ENCODE assay signal across 1 cellular context in the genomic region with DNA sequence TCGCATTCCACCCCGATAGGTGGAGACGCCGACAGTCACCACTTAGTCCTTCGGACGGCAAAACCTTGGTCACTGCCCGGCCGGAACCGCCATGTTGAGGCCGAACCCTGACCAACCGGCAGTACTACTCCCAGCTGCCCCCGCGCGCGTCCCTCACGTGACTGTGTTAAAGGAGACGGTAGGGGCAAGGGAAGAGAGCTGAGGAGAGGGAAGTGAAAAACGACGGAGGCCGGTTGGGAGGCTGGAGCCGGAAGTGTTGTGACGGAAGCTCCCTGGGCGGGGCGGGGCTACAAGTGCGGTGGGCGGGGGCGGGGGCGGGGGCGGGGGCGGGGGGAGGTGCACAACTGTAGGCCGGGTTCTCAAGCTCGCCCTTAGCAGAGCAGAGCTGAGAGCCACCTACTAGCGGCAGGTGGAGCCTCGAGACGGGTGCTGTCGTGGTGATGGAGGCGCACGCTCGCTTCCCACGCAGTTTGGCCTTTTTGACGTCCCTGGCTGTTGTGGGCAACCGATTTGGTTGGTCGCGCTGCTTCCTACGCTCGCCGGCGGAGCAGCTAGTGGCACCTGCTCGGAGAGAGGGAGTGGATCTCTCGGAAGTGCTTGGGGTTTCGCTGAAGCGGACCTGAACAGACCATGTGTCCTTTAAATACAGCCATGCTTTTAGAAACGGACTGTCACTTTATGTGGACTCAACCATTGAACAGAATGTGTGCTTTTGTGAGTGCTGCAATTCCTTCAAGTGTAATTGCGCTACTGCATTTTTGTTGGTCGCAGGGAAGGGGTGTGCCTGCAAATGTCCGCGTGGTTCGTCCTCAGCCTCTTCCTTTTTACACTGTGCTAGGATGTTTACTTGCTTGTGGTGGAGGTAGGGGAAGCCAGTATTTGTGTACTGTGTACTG.
TF ChIP-seq lines count a peak whose summit lies in the region.

A gene with protein sequence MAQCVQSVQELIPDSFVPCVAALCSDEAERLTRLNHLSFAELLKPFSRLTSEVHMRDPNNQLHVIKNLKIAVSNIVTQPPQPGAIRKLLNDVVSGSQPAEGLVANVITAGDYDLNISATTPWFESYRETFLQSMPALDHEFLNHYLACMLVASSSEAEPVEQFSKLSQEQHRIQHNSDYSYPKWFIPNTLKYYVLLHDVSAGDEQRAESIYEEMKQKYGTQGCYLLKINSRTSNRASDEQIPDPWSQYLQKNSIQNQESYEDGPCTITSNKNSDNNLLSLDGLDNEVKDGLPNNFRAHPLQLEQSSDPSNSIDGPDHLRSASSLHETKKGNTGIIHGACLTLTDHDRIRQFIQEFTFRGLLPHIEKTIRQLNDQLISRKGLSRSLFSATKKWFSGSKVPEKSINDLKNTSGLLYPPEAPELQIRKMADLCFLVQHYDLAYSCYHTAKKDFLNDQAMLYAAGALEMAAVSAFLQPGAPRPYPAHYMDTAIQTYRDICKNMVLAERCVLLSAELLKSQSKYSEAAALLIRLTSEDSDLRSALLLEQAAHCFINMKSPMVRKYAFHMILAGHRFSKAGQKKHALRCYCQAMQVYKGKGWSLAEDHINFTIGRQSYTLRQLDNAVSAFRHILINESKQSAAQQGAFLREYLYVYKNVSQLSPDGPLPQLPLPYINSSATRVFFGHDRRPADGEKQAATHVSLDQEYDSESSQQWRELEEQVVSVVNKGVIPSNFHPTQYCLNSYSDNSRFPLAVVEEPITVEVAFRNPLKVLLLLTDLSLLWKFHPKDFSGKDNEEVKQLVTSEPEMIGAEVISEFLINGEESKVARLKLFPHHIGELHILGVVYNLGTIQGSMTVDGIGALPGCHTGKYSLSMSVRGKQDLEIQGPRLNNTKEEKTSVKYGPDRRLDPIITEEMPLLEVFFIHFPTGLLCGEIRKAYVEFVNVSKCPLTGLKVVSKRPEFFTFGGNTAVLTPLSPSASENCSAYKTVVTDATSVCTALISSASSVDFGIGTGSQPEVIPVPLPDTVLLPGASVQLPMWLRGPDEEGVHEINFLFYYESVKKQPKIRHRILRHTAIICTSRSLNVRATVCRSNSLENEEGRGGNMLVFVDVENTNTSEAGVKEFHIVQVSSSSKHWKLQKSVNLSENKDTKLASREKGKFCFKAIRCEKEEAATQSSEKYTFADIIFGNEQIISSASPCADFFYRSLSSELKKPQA (N-terminal part only) (minus strand): TSS at position 130 of the 896 bp plus-strand sequence. CDS start 364 bp downstream, outside the sequence.

TF ChIP-seq in HepG2, 621 proteins besides CTCF, POLR2A, EP300 and RAD21 (continued from another document and continues in another):
- TF ChIP-seq, protein P1, sequence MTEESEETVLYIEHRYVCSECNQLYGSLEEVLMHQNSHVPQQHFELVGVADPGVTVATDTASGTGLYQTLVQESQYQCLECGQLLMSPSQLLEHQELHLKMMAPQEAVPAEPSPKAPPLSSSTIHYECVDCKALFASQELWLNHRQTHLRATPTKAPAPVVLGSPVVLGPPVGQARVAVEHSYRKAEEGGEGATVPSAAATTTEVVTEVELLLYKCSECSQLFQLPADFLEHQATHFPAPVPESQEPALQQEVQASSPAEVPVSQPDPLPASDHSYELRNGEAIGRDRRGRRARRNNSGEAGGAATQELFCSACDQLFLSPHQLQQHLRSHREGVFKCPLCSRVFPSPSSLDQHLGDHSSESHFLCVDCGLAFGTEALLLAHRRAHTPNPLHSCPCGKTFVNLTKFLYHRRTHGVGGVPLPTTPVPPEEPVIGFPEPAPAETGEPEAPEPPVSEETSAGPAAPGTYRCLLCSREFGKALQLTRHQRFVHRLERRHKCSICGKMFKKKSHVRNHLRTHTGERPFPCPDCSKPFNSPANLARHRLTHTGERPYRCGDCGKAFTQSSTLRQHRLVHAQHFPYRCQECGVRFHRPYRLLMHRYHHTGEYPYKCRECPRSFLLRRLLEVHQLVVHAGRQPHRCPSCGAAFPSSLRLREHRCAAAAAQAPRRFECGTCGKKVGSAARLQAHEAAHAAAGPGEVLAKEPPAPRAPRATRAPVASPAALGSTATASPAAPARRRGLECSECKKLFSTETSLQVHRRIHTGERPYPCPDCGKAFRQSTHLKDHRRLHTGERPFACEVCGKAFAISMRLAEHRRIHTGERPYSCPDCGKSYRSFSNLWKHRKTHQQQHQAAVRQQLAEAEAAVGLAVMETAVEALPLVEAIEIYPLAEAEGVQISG (CRISPR knock-in tag; IDR thresholded peaks at IDR 0.05): peak; percentile 86
- TF ChIP-seq HOXA5 (CRISPR knock-in tag; IDR thresholded peaks at IDR 0.05) (peak; percentile 22; the same call in 1 of the 2 replicates), SNRNP70 (IDR thresholded peaks at IDR 0.05; ENCODE audit: low read depth, low read length) (no peak), CREB1 (IDR thresholded peaks at IDR 0.05) (peak; percentile 73), CREB1 (CRISPR knock-in tag; IDR thresholded peaks at IDR 0.05) (0 out of 2 replicates have a peak, but pooled peaks have one; percentile 55), ZNF652 (CRISPR knock-in tag; IDR thresholded peaks at IDR 0.05; ENCODE audit: borderline replicate concordance, low read depth) (no peak), CBFB (CRISPR knock-in tag; IDR thresholded peaks at IDR 0.05) (peak; percentile 55; the same call in 1 of the 2 replicates), CBX2 (IDR thresholded peaks at IDR 0.05; ENCODE audit: low read depth, low read length) (no peak), CBX2 (CRISPR knock-in tag; IDR thresholded peaks at IDR 0.05; ENCODE audit: low read depth) (no peak), ZNF317 (CRISPR knock-in tag; IDR thresholded peaks at IDR 0.05) (peak; percentile 54), NRL (CRISPR knock-in tag; IDR thresholded peaks at IDR 0.05; ENCODE audit: borderline replicate concordance) (no peak; the same call in 1 of the 2 replicates), RFX5 (IDR thresholded peaks at IDR 0.05; ENCODE audit: low read depth, low read length) (no peak), CHD4 (IDR thresholded peaks at IDR 0.05; ENCODE audit: borderline replicate concordance, low read length) (no peak), RBAK (CRISPR knock-in tag; IDR thresholded peaks at IDR 0.05) (no peak), ZNF543 (CRISPR knock-in tag; IDR thresholded peaks at IDR 0.05) (peak; percentile 69; the same call in 1 of the 2 replicates), ZFP82 (CRISPR knock-in tag; IDR thresholded peaks at IDR 0.05; ENCODE audit: borderline replicate concordance) (no peak), ZNF12 (CRISPR knock-in tag; IDR thresholded peaks at IDR 0.05) (no peak; the same call in 1 of the 2 replicates), HHEX (CRISPR knock-in tag; IDR thresholded peaks at IDR 0.05) (no peak), KDM5B (CRISPR knock-in tag; IDR thresholded peaks at IDR 0.05; ENCODE audit: borderline replicate concordance) (peak; percentile 70; the same call in 1 of the 2 replicates), RBM39 (IDR thresholded peaks at IDR 0.05; ENCODE audit: low read depth, low read length, poor library complexity, severe bottlenecking) (peak; percentile 86), SALL2 (CRISPR knock-in tag; IDR thresholded peaks at IDR 0.05) (peak; percentile 65; the same call in 1 of the 2 replicates), HNF4A (CRISPR knock-in tag; IDR thresholded peaks at IDR 0.05) (peak; percentile 38), ZNF567 (CRISPR knock-in tag; IDR thresholded peaks at IDR 0.05; ENCODE audit: borderline replicate concordance) (no peak), ZNF431 (CRISPR knock-in tag; IDR thresholded peaks at IDR 0.05; ENCODE audit: borderline replicate concordance, low read depth) (peak; percentile 20; the same call in 1 of the 2 replicates), ZNF660 (CRISPR knock-in tag; IDR thresholded peaks at IDR 0.05; ENCODE audit: borderline replicate concordance, low read depth) (0 out of 2 replicates have a peak, but pooled peaks have one; percentile 55), MAFK (conservative IDR thresholded peaks at IDR 0.05 in 1 of 2, IDR thresholded peaks at IDR 0.05 in 1 of 2; ENCODE audit: low read length in 2 of 2) (no peak), ZFP36L2 (CRISPR knock-in tag; IDR thresholded peaks at IDR 0.05) (no peak), SPEN (CRISPR knock-in tag; IDR thresholded peaks at IDR 0.05; ENCODE audit: low read depth) (peak; percentile 93), GABPA (IDR thresholded peaks at IDR 0.05; ENCODE audit: low read depth, low read length) (peak; percentile 68), GABPA (CRISPR knock-in tag; IDR thresholded peaks at IDR 0.05; ENCODE audit: low read depth) (peak; percentile 89), MYNN (CRISPR knock-in tag; IDR thresholded peaks at IDR 0.05; ENCODE audit: low read depth) (no peak)
- TF ChIP-seq, protein P2, sequence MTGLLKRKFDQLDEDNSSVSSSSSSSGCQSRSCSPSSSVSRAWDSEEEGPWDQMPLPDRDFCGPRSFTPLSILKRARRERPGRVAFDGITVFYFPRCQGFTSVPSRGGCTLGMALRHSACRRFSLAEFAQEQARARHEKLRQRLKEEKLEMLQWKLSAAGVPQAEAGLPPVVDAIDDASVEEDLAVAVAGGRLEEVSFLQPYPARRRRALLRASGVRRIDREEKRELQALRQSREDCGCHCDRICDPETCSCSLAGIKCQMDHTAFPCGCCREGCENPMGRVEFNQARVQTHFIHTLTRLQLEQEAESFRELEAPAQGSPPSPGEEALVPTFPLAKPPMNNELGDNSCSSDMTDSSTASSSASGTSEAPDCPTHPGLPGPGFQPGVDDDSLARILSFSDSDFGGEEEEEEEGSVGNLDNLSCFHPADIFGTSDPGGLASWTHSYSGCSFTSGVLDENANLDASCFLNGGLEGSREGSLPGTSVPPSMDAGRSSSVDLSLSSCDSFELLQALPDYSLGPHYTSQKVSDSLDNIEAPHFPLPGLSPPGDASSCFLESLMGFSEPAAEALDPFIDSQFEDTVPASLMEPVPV (CRISPR knock-in tag; IDR thresholded peaks at IDR 0.05): peak; percentile 46; the same call in 1 of the 2 replicates
- TF ChIP-seq, protein P3, sequence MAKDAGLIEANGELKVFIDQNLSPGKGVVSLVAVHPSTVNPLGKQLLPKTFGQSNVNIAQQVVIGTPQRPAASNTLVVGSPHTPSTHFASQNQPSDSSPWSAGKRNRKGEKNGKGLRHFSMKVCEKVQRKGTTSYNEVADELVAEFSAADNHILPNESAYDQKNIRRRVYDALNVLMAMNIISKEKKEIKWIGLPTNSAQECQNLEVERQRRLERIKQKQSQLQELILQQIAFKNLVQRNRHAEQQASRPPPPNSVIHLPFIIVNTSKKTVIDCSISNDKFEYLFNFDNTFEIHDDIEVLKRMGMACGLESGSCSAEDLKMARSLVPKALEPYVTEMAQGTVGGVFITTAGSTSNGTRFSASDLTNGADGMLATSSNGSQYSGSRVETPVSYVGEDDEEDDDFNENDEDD (CRISPR knock-in tag; IDR thresholded peaks at IDR 0.05; ENCODE audit: borderline replicate concordance): peak; percentile 77; the same call in 1 of the 2 replicates
- TF ChIP-seq, protein P4, sequence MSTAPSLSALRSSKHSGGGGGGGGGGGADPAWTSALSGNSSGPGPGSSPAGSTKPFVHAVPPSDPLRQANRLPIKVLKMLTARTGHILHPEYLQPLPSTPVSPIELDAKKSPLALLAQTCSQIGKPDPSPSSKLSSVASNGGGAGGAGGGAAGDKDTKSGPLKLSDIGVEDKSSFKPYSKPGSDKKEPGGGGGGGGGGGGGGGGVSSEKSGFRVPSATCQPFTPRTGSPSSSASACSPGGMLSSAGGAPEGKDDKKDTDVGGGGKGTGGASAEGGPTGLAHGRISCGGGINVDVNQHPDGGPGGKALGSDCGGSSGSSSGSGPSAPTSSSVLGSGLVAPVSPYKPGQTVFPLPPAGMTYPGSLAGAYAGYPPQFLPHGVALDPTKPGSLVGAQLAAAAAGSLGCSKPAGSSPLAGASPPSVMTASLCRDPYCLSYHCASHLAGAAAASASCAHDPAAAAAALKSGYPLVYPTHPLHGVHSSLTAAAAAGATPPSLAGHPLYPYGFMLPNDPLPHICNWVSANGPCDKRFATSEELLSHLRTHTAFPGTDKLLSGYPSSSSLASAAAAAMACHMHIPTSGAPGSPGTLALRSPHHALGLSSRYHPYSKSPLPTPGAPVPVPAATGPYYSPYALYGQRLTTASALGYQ (CRISPR knock-in tag; IDR thresholded peaks at IDR 0.05): peak; percentile 22; the same call in 1 of the 2 replicates
- TF ChIP-seq, protein P5, sequence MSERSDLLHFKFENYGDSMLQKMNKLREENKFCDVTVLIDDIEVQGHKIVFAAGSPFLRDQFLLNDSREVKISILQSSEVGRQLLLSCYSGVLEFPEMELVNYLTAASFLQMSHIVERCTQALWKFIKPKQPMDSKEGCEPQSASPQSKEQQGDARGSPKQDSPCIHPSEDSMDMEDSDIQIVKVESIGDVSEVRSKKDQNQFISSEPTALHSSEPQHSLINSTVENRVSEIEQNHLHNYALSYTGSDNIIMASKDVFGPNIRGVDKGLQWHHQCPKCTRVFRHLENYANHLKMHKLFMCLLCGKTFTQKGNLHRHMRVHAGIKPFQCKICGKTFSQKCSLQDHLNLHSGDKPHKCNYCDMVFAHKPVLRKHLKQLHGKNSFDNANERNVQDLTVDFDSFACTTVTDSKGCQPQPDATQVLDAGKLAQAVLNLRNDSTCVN (CRISPR knock-in tag; IDR thresholded peaks at IDR 0.05; ENCODE audit: borderline replicate concordance): no peak
- TF ChIP-seq, protein P6, sequence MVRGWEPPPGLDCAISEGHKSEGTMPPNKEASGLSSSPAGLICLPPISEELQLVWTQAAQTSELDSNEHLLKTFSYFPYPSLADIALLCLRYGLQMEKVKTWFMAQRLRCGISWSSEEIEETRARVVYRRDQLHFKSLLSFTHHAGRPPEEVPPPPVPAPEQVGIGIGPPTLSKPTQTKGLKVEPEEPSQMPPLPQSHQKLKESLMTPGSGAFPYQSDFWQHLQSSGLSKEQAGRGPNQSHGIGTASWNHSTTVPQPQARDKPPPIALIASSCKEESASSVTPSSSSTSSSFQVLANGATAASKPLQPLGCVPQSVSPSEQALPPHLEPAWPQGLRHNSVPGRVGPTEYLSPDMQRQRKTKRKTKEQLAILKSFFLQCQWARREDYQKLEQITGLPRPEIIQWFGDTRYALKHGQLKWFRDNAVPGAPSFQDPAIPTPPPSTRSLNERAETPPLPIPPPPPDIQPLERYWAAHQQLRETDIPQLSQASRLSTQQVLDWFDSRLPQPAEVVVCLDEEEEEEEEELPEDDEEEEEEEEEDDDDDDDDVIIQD (CRISPR knock-in tag; IDR thresholded peaks at IDR 0.05; ENCODE audit: low read depth): peak; percentile 14; the same call in 1 of the 2 replicates
- TF ChIP-seq, protein P7, sequence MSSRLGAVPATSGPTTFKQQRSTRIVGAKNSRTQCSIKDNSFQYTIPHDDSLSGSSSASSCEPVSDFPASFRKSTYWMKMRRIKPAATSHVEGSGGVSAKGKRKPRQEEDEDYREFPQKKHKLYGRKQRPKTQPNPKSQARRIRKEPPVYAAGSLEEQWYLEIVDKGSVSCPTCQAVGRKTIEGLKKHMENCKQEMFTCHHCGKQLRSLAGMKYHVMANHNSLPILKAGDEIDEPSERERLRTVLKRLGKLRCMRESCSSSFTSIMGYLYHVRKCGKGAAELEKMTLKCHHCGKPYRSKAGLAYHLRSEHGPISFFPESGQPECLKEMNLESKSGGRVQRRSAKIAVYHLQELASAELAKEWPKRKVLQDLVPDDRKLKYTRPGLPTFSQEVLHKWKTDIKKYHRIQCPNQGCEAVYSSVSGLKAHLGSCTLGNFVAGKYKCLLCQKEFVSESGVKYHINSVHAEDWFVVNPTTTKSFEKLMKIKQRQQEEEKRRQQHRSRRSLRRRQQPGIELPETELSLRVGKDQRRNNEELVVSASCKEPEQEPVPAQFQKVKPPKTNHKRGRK (CRISPR knock-in tag; IDR thresholded peaks at IDR 0.05): no peak
- TF ChIP-seq, protein P8, sequence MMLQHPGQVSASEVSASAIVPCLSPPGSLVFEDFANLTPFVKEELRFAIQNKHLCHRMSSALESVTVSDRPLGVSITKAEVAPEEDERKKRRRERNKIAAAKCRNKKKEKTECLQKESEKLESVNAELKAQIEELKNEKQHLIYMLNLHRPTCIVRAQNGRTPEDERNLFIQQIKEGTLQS (CRISPR knock-in tag; IDR thresholded peaks at IDR 0.05): no peak
- TF ChIP-seq, protein P9, sequence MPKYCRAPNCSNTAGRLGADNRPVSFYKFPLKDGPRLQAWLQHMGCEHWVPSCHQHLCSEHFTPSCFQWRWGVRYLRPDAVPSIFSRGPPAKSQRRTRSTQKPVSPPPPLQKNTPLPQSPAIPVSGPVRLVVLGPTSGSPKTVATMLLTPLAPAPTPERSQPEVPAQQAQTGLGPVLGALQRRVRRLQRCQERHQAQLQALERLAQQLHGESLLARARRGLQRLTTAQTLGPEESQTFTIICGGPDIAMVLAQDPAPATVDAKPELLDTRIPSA (CRISPR knock-in tag; IDR thresholded peaks at IDR 0.05; ENCODE audit: borderline replicate concordance): no peak
